Comparison of ENCODE assay signal across 1 cellular context in the genomic region with DNA sequence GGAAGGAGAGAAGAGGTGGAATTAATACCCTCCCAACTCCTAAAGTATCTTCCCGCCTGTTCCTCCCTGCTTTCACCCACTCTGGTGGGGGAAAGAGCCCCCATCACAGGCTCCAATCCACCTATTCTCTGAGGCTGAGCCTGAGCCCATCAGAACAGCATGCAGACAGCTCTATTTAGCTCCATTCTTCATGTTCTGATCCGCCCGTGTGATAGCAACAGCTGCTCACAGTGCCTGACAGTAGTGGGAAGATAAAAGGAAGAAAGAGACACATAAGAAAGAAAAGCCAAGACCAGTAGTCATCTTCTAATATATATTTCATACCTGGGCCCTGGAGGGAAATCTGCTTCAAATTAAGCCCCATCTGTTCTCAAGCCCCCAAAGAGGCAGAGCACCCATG.
TF ChIP-seq lines count a peak whose summit lies in the region.

No MANE protein-coding gene starts in this region.

TF ChIP-seq in SK-N-SH treated with all-trans-retinoic acid at 6 μM for 48 hours, 23 proteins besides CTCF, POLR2A, EP300 and RAD21 (continued from another document):
- TF ChIP-seq, protein P1, sequence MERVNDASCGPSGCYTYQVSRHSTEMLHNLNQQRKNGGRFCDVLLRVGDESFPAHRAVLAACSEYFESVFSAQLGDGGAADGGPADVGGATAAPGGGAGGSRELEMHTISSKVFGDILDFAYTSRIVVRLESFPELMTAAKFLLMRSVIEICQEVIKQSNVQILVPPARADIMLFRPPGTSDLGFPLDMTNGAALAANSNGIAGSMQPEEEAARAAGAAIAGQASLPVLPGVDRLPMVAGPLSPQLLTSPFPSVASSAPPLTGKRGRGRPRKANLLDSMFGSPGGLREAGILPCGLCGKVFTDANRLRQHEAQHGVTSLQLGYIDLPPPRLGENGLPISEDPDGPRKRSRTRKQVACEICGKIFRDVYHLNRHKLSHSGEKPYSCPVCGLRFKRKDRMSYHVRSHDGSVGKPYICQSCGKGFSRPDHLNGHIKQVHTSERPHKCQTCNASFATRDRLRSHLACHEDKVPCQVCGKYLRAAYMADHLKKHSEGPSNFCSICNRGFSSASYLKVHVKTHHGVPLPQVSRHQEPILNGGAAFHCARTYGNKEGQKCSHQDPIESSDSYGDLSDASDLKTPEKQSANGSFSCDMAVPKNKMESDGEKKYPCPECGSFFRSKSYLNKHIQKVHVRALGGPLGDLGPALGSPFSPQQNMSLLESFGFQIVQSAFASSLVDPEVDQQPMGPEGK (CRISPR knock-in tag; IDR thresholded peaks at IDR 0.05; ENCODE audit: borderline replicate concordance): no peak
- TF ChIP-seq ZFP30 (CRISPR knock-in tag; IDR thresholded peaks at IDR 0.05) (no peak), PPARA (CRISPR knock-in tag; IDR thresholded peaks at IDR 0.05; ENCODE audit: borderline replicate concordance) (no peak), ARNTL (CRISPR knock-in tag; IDR thresholded peaks at IDR 0.05; ENCODE audit: borderline replicate concordance, low read depth) (no peak), ISL1 (CRISPR knock-in tag; IDR thresholded peaks at IDR 0.05) (no peak)
- TF ChIP-seq, protein P2, sequence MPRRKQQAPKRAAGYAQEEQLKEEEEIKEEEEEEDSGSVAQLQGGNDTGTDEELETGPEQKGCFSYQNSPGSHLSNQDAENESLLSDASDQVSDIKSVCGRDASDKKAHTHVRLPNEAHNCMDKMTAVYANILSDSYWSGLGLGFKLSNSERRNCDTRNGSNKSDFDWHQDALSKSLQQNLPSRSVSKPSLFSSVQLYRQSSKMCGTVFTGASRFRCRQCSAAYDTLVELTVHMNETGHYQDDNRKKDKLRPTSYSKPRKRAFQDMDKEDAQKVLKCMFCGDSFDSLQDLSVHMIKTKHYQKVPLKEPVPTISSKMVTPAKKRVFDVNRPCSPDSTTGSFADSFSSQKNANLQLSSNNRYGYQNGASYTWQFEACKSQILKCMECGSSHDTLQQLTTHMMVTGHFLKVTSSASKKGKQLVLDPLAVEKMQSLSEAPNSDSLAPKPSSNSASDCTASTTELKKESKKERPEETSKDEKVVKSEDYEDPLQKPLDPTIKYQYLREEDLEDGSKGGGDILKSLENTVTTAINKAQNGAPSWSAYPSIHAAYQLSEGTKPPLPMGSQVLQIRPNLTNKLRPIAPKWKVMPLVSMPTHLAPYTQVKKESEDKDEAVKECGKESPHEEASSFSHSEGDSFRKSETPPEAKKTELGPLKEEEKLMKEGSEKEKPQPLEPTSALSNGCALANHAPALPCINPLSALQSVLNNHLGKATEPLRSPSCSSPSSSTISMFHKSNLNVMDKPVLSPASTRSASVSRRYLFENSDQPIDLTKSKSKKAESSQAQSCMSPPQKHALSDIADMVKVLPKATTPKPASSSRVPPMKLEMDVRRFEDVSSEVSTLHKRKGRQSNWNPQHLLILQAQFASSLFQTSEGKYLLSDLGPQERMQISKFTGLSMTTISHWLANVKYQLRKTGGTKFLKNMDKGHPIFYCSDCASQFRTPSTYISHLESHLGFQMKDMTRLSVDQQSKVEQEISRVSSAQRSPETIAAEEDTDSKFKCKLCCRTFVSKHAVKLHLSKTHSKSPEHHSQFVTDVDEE (CRISPR knock-in tag; IDR thresholded peaks at IDR 0.05): no peak
